8 cellular contexts compared by ENCODE assay signal in the genomic region with DNA sequence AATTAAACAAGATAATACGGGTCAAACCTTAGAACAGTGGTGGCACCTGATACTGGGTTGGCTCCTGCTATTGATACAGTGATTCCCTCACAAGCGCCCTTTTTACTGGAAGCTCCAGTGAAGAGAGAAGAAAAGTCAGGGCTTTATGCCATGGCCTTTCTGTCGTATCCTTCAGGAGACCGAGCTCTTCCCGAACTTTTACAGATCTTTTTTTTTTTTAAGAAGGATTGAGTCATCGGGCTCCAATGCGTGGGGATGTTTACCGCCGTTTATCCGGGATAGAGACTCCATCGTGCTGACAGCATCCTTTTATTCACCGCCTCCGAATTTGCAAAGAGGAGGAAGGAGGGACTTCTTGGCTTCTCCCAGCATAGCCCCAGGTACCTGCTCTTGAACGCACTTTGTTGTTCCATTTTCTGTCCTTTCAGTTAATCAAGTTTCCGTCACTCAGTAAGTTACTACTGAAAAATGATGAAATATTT. TPM values are rescaled to one million over a fixed set of nuclear protein-coding genes. Genes with fewer than 3 reads are reported as not detected.
DNase-seq lines count a peak whose midpoint lies in the region; ATAC-seq and TF ChIP-seq lines count a peak whose summit lies in the region.

No MANE protein-coding gene starts in this region.

- no peaks in the 10 kb centered on the region for H3K27me3 Mint-ChIP-seq in Caco-2 (ENCODE audit: insufficient read depth, unreplicated experiment)

- no peaks in the 10 kb centered on the region for H3K9me3 Mint-ChIP-seq in Caco-2 (ENCODE audit: unreplicated experiment)

- POLR2A ChIA-PET in Caco-2 (lab: Charles Lee), result interaction anchor here (0.6 to 1.2 kb wide), 4 partner anchors 48 to 493 kb away, joined by 3 to 10 read pairs (median 5); partner anchors contain the start of genes ZNF226 and ZNF45

- H3K27me3 ChIP-seq in Caco-2 (replicated peaks; ENCODE audit: control insufficient read depth, insufficient read depth, low read length) (no peaks in the 10 kb centered on the region), H7 (ENCODE audit: control insufficient read depth, insufficient read depth, low read length) (no peaks in the 10 kb centered on the region), lower lobe of right lung (ENCODE audit: low read depth) (no peaks in the 10 kb centered on the region), tibial artery (no peaks in the 10 kb centered on the region)

- H3K4me3 Mint-ChIP-seq in Caco-2 (ENCODE audit: unreplicated experiment), result peak overlapping the region; percentile 85

- H3K4me1 ChIP-seq in Caco-2, result 0 out of 2 replicates have a peak, but pooled peaks cover 6% of the 10 kb centered on the region
- peaks cover 12% of the 10 kb centered on the region for H3K4me1 ChIP-seq in lower lobe of right lung
- H3K4me1 ChIP-seq in tibial artery, result peaks cover 0 to 11% (median 0%) of the 10 kb centered on the region in 4 donors

- BruUV-seq in Caco-2 (replicated peaks; lab: Mats Ljungman, UMichigan), result no TSS peak

- peak overlapping the region; percentile 64 for H3K4me3 ChIP-seq in Caco-2 (ENCODE audit: low read depth, low read length)
- H3K4me3 ChIP-seq in H7 (ENCODE audit: insufficient read depth, low read depth, low read length), result peak overlapping the region; percentile 75
- peak overlapping the region; percentile 91 for H3K4me3 ChIP-seq in coronary artery
- peak overlapping the region; percentile 81 for H3K4me3 ChIP-seq in lower lobe of right lung
- H3K4me3 ChIP-seq in tibial artery, result peak overlapping the region; percentile 66 to 76

- DNase-seq in Caco-2, result no peak
- DNase-seq in H7, result peak; percentile 47
- DNase-seq in OCI-M1 (lab: John Stamatoyannopoulos, UW), result peak; percentile 61
- DNase-seq in coronary artery (ENCODE audit: low spot score), result no peak
- no peak for DNase-seq in lower lobe of right lung
- no peak for DNase-seq in tibial artery
- DNase-seq in GF-D8 (lab: John Stamatoyannopoulos, UW), result no peak

- peak overlapping the region; percentile 91 to 92 for H3K27ac ChIP-seq in coronary artery
- peak overlapping the region; percentile 82 for H3K27ac ChIP-seq in lower lobe of right lung
- peak overlapping the region; percentile 81 to 87 for H3K27ac ChIP-seq in tibial artery

- H3K27ac Mint-ChIP-seq in Caco-2 (ENCODE audit: unreplicated experiment), result peak overlapping the region; percentile 91

- no peaks in the 10 kb centered on the region for H3K4me1 Mint-ChIP-seq in Caco-2 (ENCODE audit: low read depth, unreplicated experiment)

- no peak for TF ChIP-seq CTCF in Caco-2 (IDR thresholded peaks at IDR 0.05; ENCODE audit: insufficient read depth in 1 of 2, low read depth in 1 of 2, low read length in 1 of 2, severe bottlenecking in 1 of 2, unreplicated experiment in 1 of 2)
- no peak for TF ChIP-seq CTCF in coronary artery (IDR thresholded peaks at IDR 0.05)
- no peak for TF ChIP-seq CTCF in lower lobe of right lung (IDR thresholded peaks at IDR 0.05)
- TF ChIP-seq CTCF in tibial artery (IDR thresholded peaks at IDR 0.05), result no peak

- intact Hi-C loops in Caco-2 (cut with micrococcal nuclease; ENCODE audit: unreplicated experiment) (loop anchor here (1.0 kb wide), 5 partner anchors 41 to 287 kb away; partner anchors contain the start of genes ZNF112, ZNF180, ZNF225 and ZNF235), lower lobe of right lung (cut with DNase I) (no loop called here), tibial artery (cut with DNase I; ENCODE audit: low total_unique reads) (loop anchor here (5.0 kb wide), 1 partner anchor 89 kb away; no protein-coding TSS in a partner anchor)

- H3K36me3 ChIP-seq in Caco-2 (ENCODE audit: control insufficient read depth, insufficient read depth, low read length), result peaks cover 3% of the 10 kb centered on the region
- peaks cover 4% of the 10 kb centered on the region for H3K36me3 ChIP-seq in H7 (replicated peaks; ENCODE audit: control insufficient read depth, insufficient read depth, low read length)
- H3K36me3 ChIP-seq in lower lobe of right lung, result peaks cover 15% of the 10 kb centered on the region
- H3K36me3 ChIP-seq in tibial artery, result peaks cover 26 to 37% (median 34%) of the 10 kb centered on the region in 3 donors

- CTCF ChIA-PET in Caco-2 (lab: Charles Lee), result interaction anchor here (0.7 to 1.7 kb wide), 7 partner anchors 48 to 1673 kb away, joined by 4 to 7 read pairs (median 5); partner anchors contain the start of genes ZNF226 and ZNF235

- no peaks in the 10 kb centered on the region for H3K9me3 ChIP-seq in Caco-2
- peaks cover 20% of the 10 kb centered on the region for H3K9me3 ChIP-seq in lower lobe of right lung
- peaks cover 0 to 13% (median 0%) of the 10 kb centered on the region in 3 donors for H3K9me3 ChIP-seq in tibial artery

- peaks cover 31% of the 10 kb centered on the region for H3K36me3 Mint-ChIP-seq in Caco-2 (ENCODE audit: insufficient read depth, unreplicated experiment)

- ATAC-seq in lower lobe of right lung (peak; percentile 5 to 28), GM18858 (IDR thresholded peaks at IDR 0.05; ENCODE audit: unreplicated experiment) (no peak)

RNA-seq across cellular contexts. Expression of gene ZNF227, which starts 0.6 kb away (rescaled TPM):
- 25.9 and 27.3 TPM in 2 replicates for total RNA-seq in Caco-2 (2022)
- 14.0 and 21.4 TPM in 2 replicates for total RNA-seq in H7 (2014; rRNA removed; shearing (Covaris generic))
- total RNA-seq in lower lobe of right lung, result 18.2 TPM

RNA-seq across cellular contexts. Expression of gene ZNF233, which starts 46.8 kb away (rescaled TPM):
- total RNA-seq in Caco-2 (2022) (4.2 and 4.5 TPM in 2 replicates), lower lobe of right lung (0.86 TPM)
- total RNA-seq in H7 (2014; rRNA removed; shearing (Covaris generic)), result 0.48 and 1.1 TPM in 2 replicates

RNA-seq across cellular contexts. Expression of gene ZNF226, which starts 48.0 kb away (rescaled TPM):
- total RNA-seq in Caco-2 (2022), result 27.0 and 28.0 TPM in 2 replicates
- 8.9 and 12.0 TPM in 2 replicates for total RNA-seq in H7 (2014; rRNA removed; shearing (Covaris generic))
- total RNA-seq in lower lobe of right lung, result 17.7 TPM

Comparison
In these comparisons a context has a peak if more than half of its experiments do, and no peak if none do; other contexts are left out.
1. DNase-seq: peak in H7 (single experiment) and OCI-M1 (single experiment); none in Caco-2 (0 of 2), coronary artery (single experiment), lower lobe of right lung (single experiment), tibial artery (0 of 2) and GF-D8 (single experiment).
2. Peak in every context shown above with its lines, with median percentiles within 50 percentile points of each other: H3K4me3 ChIP-seq and H3K27ac ChIP-seq.